In the genomic region with DNA sequence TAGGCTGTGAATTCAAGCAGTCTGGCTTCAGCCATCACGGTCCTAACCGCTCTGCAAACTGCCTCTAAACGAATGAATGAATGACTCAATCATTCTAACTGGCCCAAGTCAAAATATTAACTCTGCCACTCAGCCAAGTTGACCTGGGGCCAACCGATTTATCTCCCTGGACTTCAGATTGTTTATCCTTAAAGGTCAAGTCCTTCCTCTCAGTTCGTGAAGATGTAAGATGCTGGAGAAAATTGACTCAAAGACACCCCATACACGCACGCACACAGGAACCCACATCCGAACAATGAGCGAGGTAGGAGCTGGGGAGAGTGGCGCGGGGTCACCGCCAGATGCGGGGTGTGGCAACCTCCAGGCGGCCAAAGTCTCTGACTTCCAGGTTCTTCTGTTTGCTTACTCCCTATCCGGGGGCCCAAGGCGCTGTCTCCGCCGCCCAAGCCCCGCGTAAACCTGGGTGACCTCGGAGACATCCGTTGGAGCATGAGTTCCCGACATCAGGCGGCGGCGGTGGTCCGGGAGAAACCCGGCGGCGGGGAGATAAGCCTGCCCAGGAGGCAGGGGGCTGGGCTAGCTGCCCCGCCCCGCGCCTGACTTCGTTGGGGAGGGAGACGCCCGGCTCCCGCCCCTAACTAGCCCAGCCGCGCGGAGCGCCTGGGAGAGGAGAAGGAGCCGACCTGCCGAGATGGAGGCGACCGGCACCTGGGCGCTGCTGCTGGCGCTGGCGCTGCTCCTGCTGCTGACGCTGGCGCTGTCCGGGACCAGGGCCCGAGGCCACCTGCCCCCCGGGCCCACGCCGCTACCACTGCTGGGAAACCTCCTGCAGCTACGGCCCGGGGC, we compare ENCODE assay signal across 8 cellular contexts. TPM values are rescaled to one million over a fixed set of nuclear protein-coding genes. Genes with fewer than 3 reads are reported as not detected.
A peak's percentile ranks its signal among the peaks of the same experiment; 100 is the strongest.
DNase-seq lines count a peak whose midpoint lies in the region; ATAC-seq lines count a peak whose summit lies in the region.

A gene with protein sequence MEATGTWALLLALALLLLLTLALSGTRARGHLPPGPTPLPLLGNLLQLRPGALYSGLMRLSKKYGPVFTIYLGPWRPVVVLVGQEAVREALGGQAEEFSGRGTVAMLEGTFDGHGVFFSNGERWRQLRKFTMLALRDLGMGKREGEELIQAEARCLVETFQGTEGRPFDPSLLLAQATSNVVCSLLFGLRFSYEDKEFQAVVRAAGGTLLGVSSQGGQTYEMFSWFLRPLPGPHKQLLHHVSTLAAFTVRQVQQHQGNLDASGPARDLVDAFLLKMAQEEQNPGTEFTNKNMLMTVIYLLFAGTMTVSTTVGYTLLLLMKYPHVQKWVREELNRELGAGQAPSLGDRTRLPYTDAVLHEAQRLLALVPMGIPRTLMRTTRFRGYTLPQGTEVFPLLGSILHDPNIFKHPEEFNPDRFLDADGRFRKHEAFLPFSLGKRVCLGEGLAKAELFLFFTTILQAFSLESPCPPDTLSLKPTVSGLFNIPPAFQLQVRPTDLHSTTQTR (plus strand): TSS at position 646 of the 846 bp plus-strand sequence. CDS start 46 bp downstream, at position 692.

- H3K27ac Mint-ChIP-seq in activated T-cell treated with anti-CD3 and anti-CD28 coated beads, Interleukin-2, amount 50 U/mL, for 72 hours, result no peak within 1 kb of the TSS

- peak within 1 kb of the TSS; percentile 80 for H3K4me3 ChIP-seq in iPS-11a (ENCODE audit: low read depth, low read length)

- H3K4me1 Mint-ChIP-seq in activated T-cell treated with anti-CD3 and anti-CD28 coated beads, Interleukin-2, amount 50 U/mL, for 72 hours (ENCODE audit: low read depth), result peaks cover 17% of the 10 kb centered on the region

- H3K36me3 Mint-ChIP-seq in activated T-cell treated with anti-CD3 and anti-CD28 coated beads, Interleukin-2, amount 50 U/mL, for 72 hours (ENCODE audit: insufficient read depth in 2 of 2), result peaks cover 0 to 2% of the 10 kb centered on the region in 2 donors

- DNase-seq in SKM-1 treated with dmso at 0.1 percent for 144 hours (lab: John Stamatoyannopoulos, UW; ENCODE audit: unreplicated experiment) (peak; percentile 11), SKM-1 (lab: John Stamatoyannopoulos, UW; ENCODE audit: unreplicated experiment) (no peak), cerebellar nuclear complex (lab: John Stamatoyannopoulos, UW) (no peak)
- DNase-seq in activated T-cell treated with anti-CD3 and anti-CD28 coated beads, Interleukin-2, amount 50 U/mL, for 72 hours, result peak; percentile 23 to 32
- DNase-seq in stimulated activated CD8-positive, alpha-beta memory T cell treated with anti-CD3 and anti-CD28 coated beads, Interleukin-4, amount 100 ng/mL, for 48 hours, result peak; percentile 37

- peaks cover 34% of the 10 kb centered on the region for H3K27me3 Mint-ChIP-seq in activated T-cell treated with anti-CD3 and anti-CD28 coated beads, Interleukin-2, amount 50 U/mL, for 72 hours (ENCODE audit: low read depth)

- peak within 1 kb of the TSS; percentile 71 to 78 for H3K4me3 Mint-ChIP-seq in activated T-cell treated with anti-CD3 and anti-CD28 coated beads, Interleukin-2, amount 50 U/mL, for 72 hours

- H3K9me3 Mint-ChIP-seq in activated T-cell treated with anti-CD3 and anti-CD28 coated beads, Interleukin-2, amount 50 U/mL, for 72 hours, result no peaks in the 10 kb centered on the region

- peak; percentile 74 for ATAC-seq in activated T-cell treated with anti-CD3 and anti-CD28 coated beads, Interleukin-2, amount 50 U/mL, for 72 hours (replicated peaks in 1 of 2)
- ATAC-seq in GM21825 (IDR thresholded peaks at IDR 0.05; ENCODE audit: unreplicated experiment), result no peak
- no peak for ATAC-seq in GM19395 (IDR thresholded peaks at IDR 0.05; ENCODE audit: unreplicated experiment)

RNA-seq across cellular contexts. Expression of the gene that starts here (rescaled TPM):
- total RNA-seq in activated T-cell treated with anti-CD3 and anti-CD28 coated beads, Interleukin-2, amount 50 U/mL, for 72 hours, result 1 to 10 TPM in 1 of 2 donors, under 1 TPM in 1; 0.35 to 1.2 TPM

Comparison
In these comparisons a context has a peak if more than half of its experiments do, and no peak if none do; other contexts are left out.
1. DNase-seq: peak in SKM-1 treated with dmso at 0.1 percent for 144 hours (single experiment), activated T-cell treated with anti-CD3 and anti-CD28 coated beads, Interleukin-2, amount 50 U/mL, for 72 hours (2 of 2) and stimulated activated CD8-positive, alpha-beta memory T cell treated with anti-CD3 and anti-CD28 coated beads, Interleukin-4, amount 100 ng/mL, for 48 hours (single experiment); none in SKM-1 (single experiment) and cerebellar nuclear complex (0 of 2).
2. ATAC-seq: peak in activated T-cell treated with anti-CD3 and anti-CD28 coated beads, Interleukin-2, amount 50 U/mL, for 72 hours (2 of 2); none in GM21825 (single experiment) and GM19395 (single experiment).